ENCODE assay signal across 20 cellular contexts in the genomic region with DNA sequence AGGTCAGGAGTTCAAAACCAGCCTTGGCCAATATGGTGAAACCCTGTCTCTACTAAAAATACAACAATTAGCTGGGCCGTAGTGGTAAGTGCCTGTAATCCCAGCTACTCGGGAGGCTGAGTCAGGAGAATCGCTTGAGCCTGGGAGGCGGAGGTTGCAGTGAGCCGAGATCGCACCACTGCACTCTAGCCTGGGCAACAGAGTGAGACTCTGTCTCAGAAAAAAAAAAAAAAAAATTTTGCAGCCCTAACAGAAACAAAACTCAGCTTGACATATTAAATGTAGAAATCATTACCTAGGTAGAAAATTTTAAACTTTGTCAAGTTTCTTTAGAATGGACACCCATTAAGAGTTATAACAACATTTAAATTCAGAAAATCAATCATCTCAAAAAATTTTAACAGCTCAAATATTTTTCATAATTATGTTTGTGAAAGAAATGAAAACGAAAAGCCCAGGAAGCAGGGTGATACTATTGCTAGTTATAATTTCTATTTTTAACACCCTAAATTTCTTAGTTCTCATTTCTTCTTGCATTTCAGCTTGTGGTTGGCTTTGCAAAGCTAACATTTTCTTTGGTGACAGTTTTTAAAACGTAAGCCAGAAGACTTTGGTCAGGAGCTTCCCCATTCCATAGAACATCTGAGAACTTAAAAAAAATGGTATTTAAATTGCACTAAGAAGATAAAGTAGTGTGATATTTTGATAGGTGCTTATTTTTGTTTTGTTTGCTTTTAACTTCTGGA. TPM values are rescaled to one million over a fixed set of nuclear protein-coding genes. Genes with fewer than 3 reads are reported as not detected.
DNase-seq lines count a peak whose midpoint lies in the region; ATAC-seq and TF ChIP-seq lines count a peak whose summit lies in the region.
"Had no signal": no experiment of that assay in that cellular context is flagged by ENCODE, and none has a peak within 500 bp of the region (broad histone marks: within the 10 kb centered on the region; RNA-seq: fewer than 3 reads in every experiment).

No MANE protein-coding gene starts in this region.

- intact Hi-C loops in sigmoid colon (cut with DNase I): no loop called here

- no peaks in the 10 kb centered on the region for H3K9me3 ChIP-seq in sigmoid colon
- H3K9me3 ChIP-seq: body of pancreas, psoas muscle had no signal

- TF ChIP-seq EP300 in sigmoid colon (IDR thresholded peaks at IDR 0.05): no peak

- H3K4me3 ChIP-seq in sigmoid colon: no peak overlapping the region
- H3K4me3 ChIP-seq: body of pancreas, K562, psoas muscle had no signal

- DNase-seq in GM10266 (ENCODE audit: extremely low spot score) (peak; percentile 2), SKM-1 (lab: John Stamatoyannopoulos, UW; ENCODE audit: unreplicated experiment) (peak; percentile 21), activated gamma-delta T cell treated with Interleukin-2 at 50 U/mL for 16 hours (no peak), substantia nigra (lab: John Stamatoyannopoulos, UW) (no peak), sigmoid colon (no peak)
- DNase-seq: activated CD4-positive, alpha-beta T cell treated with anti-CD3 and anti-CD28 coated beads, Interleukin-2, amount 50 U/mL, for 1 hour; activated effector memory CD4-positive, alpha-beta T cell treated with anti-CD3 and anti-CD28 coated beads, Interleukin-2, amount 50 U/mL, for 16 hours; body of pancreas; DND-41; effector memory CD4-positive, alpha-beta T cell; foreskin melanocyte; HCEC 1CT; islet precursor cell; psoas muscle; stimulated activated CD4-positive, alpha-beta T cell treated with anti-CD3 and anti-CD28 coated beads, Interleukin-1b, Interleukin-23, amount 100 ng/mL, for 48 hours; T-helper 1 cell had no signal

- TF ChIP-seq CTCF in GM10266 (IDR thresholded peaks at IDR 0.05; ENCODE audit: control insufficient read depth, insufficient read depth, low read depth, missing control alignments): no peak
- TF ChIP-seq CTCF in sigmoid colon (IDR thresholded peaks at IDR 0.05): no peak

- 60 to 85% methylated on average over 8 of the region's 8 CpGs for WGBS in sigmoid colon, 2 donors

- no peaks in the 10 kb centered on the region for H3K4me1 ChIP-seq in sigmoid colon
- H3K4me1 ChIP-seq: body of pancreas, psoas muscle had no signal

- H3K27me3 ChIP-seq in sigmoid colon: no peaks in the 10 kb centered on the region
- H3K27me3 ChIP-seq: body of pancreas had no signal

- H3K36me3 ChIP-seq in sigmoid colon: no peaks in the 10 kb centered on the region

- H3K27ac ChIP-seq in substantia nigra (ENCODE audit: low read depth, low read length, poor library complexity, severe bottlenecking): no peak overlapping the region
- H3K27ac ChIP-seq in sigmoid colon: no peak overlapping the region
- H3K27ac ChIP-seq: psoas muscle had no signal

- TF ChIP-seq POLR2A in sigmoid colon (IDR thresholded peaks at IDR 0.05): no peak

- ATAC-seq in GM21423 (IDR thresholded peaks at IDR 0.05; ENCODE audit: unreplicated experiment) (peak; percentile 71), HG03460 (IDR thresholded peaks at IDR 0.05; ENCODE audit: unreplicated experiment) (peak; percentile 64), GM18870 (IDR thresholded peaks at IDR 0.05; ENCODE audit: unreplicated experiment) (no peak)
- ATAC-seq: body of pancreas, K562, psoas muscle had no signal

RNA-seq across cellular contexts. Expression of a gene that starts 33.3 kb away (rescaled TPM):
- 100 to 1,000 TPM in 3 of 4 donors, 10 to 100 TPM in 1; 99.8 to 130 (median 118) TPM for total RNA-seq in sigmoid colon
- polyA plus RNA-seq in sigmoid colon: 100 to 1,000 TPM in 1 of 3 donors, 10 to 100 TPM in 2; 59.4 to 110 (median 70.9) TPM

RNA-seq across cellular contexts. Expression of a gene that starts 43.0 kb away (rescaled TPM):
- total RNA-seq in sigmoid colon: 10 to 100 TPM in 1 of 4 donors, 1 to 10 TPM in 3; 3.9 to 10.9 (median 5.5) TPM
- 10 to 100 TPM in 1 of 3 donors, 1 to 10 TPM in 2; 2.4 to 10.2 (median 9.2) TPM for polyA plus RNA-seq in sigmoid colon

Comparison
In these comparisons a context has a peak if more than half of its experiments do, and no peak if none do; other contexts are left out.
1. DNase-seq: peak in GM10266 (single experiment) and SKM-1 (single experiment); none in activated gamma-delta T cell treated with Interleukin-2 at 50 U/mL for 16 hours (single experiment), substantia nigra (0 of 49) and sigmoid colon (single experiment).